Comparison of ENCODE assay signal across 9 cellular contexts in the genomic region with DNA sequence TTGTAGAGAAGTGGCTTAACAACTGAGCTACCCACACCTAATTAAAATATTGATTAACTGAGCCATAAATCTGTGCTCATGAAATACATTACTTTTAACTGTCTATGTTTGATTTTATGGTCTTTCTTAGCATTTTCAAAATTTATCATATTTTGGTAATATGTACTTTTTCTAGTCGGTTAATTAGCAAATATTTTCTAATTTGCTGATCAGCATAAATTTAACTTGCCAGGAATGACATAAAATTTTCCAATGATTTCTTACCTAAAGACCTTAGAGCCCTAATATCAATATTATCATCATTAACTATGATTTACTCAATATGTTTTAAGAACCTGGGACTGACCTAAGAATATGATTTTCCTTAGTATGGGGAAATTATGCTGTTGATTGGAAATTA. TPM values are rescaled to one million over a fixed set of nuclear protein-coding genes. Genes with fewer than 3 reads are reported as not detected.
"Had no signal": no experiment of that assay in that cellular context is flagged by ENCODE, and none has a peak within 500 bp of the region (broad histone marks: within the 10 kb centered on the region; RNA-seq: fewer than 3 reads in every experiment).

No MANE protein-coding gene starts in this region.

- H3K4me2 ChIP-seq: KMS-11 had no signal

- FAIRE-seq: HepG2, HTR-8/SVneo had no signal

- DNase-seq: Karpas-422, KBM-7, KG1 had no signal

- ATAC-seq: HepG2 had no signal

- H3K27ac ChIP-seq: HL-60, KMS-11 had no signal

- H3K9ac ChIP-seq: KMS-11 had no signal

RNA-seq across cellular contexts. Expression of a gene that starts 32.6 kb away (rescaled TPM):
- total RNA-seq: HepG2, HT-29 had no signal
- polyA plus RNA-seq: HepG2, IgD-negative memory B cell had no signal
